ENCODE assay signal across 18 cellular contexts in the genomic region with DNA sequence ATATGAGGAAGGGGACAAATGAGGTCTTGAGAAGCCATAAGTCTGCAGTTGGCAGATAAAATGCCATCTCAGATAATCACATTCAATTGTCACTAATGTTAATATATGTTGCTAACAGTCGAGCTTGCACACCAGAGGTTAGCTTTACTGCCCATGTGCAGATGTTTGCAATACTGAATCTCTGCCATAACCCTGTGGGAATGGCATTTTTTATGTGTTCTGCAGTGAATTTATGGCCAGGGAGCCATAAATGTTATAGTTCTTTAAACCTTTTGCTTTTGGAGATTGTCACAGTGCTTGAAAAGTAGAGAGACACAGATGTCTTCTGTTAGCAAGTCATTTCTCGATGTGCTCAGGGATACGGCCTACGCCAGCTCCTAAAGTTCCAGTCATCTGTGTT.
A peak's percentile ranks its signal among the peaks of the same experiment; 100 is the strongest.
DNase-seq lines count a peak whose midpoint lies in the region; ATAC-seq and TF ChIP-seq lines count a peak whose summit lies in the region.
"Had no signal": no experiment of that assay in that cellular context is flagged by ENCODE, and none has a peak within 500 bp of the region (broad histone marks: within the 10 kb centered on the region; RNA-seq: fewer than 3 reads in every experiment).

No MANE protein-coding gene starts in this region.

- H3K4me2 ChIP-seq in mammary epithelial cell (ENCODE audit: insufficient read depth, low read depth, low read length) = no peak overlapping the region
- H3K4me2 ChIP-seq: A549; BLaER1 treated with 17β-estradiol and CSF1 and Interleukin-3, amounts not matched to agents 10 nM and 100 nM had no signal

- no peak overlapping the region for H2AFZ ChIP-seq in mammary epithelial cell (ENCODE audit: low read depth, low read length)

- H3K27me3 Mint-ChIP-seq in nephron (ENCODE audit: low read depth) = no peaks in the 10 kb centered on the region
- H3K27me3 Mint-ChIP-seq: B cell had no signal

- TF ChIP-seq CTCF in VCaP (conservative IDR thresholded peaks at IDR 0.05) (no peak), nephron (IDR thresholded peaks at IDR 0.05; ENCODE audit: unreplicated experiment in 3 of 3) (no peak), mammary epithelial cell (conservative IDR thresholded peaks at IDR 0.05 in 1 of 2, IDR thresholded peaks at IDR 0.05 in 1 of 2; ENCODE audit: extremely low read depth in 1 of 2, insufficient read depth in 1 of 2, low read depth in 1 of 2, low read length in 2 of 2) (no peak)

- dilution Hi-C loops in mammary epithelial cell (cut with HindIII; ENCODE audit: low sequenced_read_pairs) = no loop called here

- 80% methylated on average over 4 of the region's 4 CpGs for WGBS in mammary epithelial cell (ENCODE audit: low coverage, missing lambda C conversion rate)

- intact Hi-C loops in mammary epithelial cell (cut with micrococcal nuclease) = no loop called here

- H3K36me3 Mint-ChIP-seq in nephron (ENCODE audit: low read depth) = no peaks in the 10 kb centered on the region
- H3K36me3 Mint-ChIP-seq: CD8-positive, alpha-beta T cell had no signal

- no peaks in the 10 kb centered on the region for H4K20me1 ChIP-seq in mammary epithelial cell (ENCODE audit: insufficient read depth, low read length)
- H4K20me1 ChIP-seq: BLaER1 treated with 17β-estradiol and CSF1 and Interleukin-3, amounts not matched to agents 10 nM and 100 nM had no signal

- peak overlapping the region; percentile 64 for H3K27ac ChIP-seq in VCaP
- no peak overlapping the region for H3K27ac ChIP-seq in mammary epithelial cell (ENCODE audit: insufficient read depth, low read depth, low read length)
- H3K27ac ChIP-seq: 22Rv1; A549; BLaER1 treated with 17β-estradiol and CSF1 and Interleukin-3, amounts not matched to agents 10 nM and 100 nM; C4-2B had no signal

- no peaks in the 10 kb centered on the region for H3K79me2 ChIP-seq in mammary epithelial cell (ENCODE audit: insufficient read depth, low read length)

- in situ Hi-C loops in mammary epithelial cell (cut with MboI; ENCODE audit: low sequenced_read_pairs in 2 of 2) = no loop called here

- H3K27me3 ChIP-seq in mammary epithelial cell (ENCODE audit: insufficient read depth, low read length) = no peaks in the 10 kb centered on the region
- H3K27me3 ChIP-seq: BLaER1 treated with 17β-estradiol and CSF1 and Interleukin-3, amounts not matched to agents 10 nM and 100 nM had no signal

- CTCF ChIA-PET in mammary epithelial cell (lab: Charles Lee; ENCODE audit: low non-redundant PET) = no interaction called here

- no TSS peak for BruUV-seq in mammary epithelial cell (replicated peaks; lab: Mats Ljungman, UMichigan)

- H3K9ac ChIP-seq in mammary epithelial cell (ENCODE audit: insufficient read depth, low read length) = no peak overlapping the region
- H3K9ac ChIP-seq: BLaER1 treated with 17β-estradiol and CSF1 and Interleukin-3, amounts not matched to agents 10 nM and 100 nM had no signal

- no peak overlapping the region for H3K4me3 Mint-ChIP-seq in nephron
- H3K4me3 Mint-ChIP-seq: B cell; CD4-positive, alpha-beta T cell; CD8-positive, alpha-beta T cell had no signal

- no peaks in the 10 kb centered on the region for H3K36me3 ChIP-seq in mammary epithelial cell (ENCODE audit: insufficient read depth, low read length)
- H3K36me3 ChIP-seq: BLaER1 treated with 17β-estradiol and CSF1 and Interleukin-3, amounts not matched to agents 10 nM and 100 nM had no signal

- H3K27ac Mint-ChIP-seq in nephron = peak overlapping the region in 2 of 3 experiments; percentile 45 to 82
- H3K27ac Mint-ChIP-seq: B cell; CD4-positive, alpha-beta T cell; CD8-positive, alpha-beta T cell had no signal

- no peak for ATAC-seq in HG02798 (IDR thresholded peaks at IDR 0.05; ENCODE audit: poor library complexity, unreplicated experiment)
- ATAC-seq: A549; CD8-positive, alpha-beta T cell had no signal

- H3K4me1 ChIP-seq in mammary epithelial cell (ENCODE audit: insufficient read depth, low read length) = no peaks in the 10 kb centered on the region
- H3K4me1 ChIP-seq: A549 had no signal

- H3K4me1 Mint-ChIP-seq in nephron = peaks cover 83% of the 10 kb centered on the region

- H3K9me3 Mint-ChIP-seq in nephron = no peaks in the 10 kb centered on the region
- H3K9me3 Mint-ChIP-seq: CD4-positive, alpha-beta T cell; CD8-positive, alpha-beta T cell had no signal

- DNase-seq in left kidney (ENCODE audit: low read depth, low spot score) (peak; percentile 38), mammary epithelial cell (no peak), HPDE6-E6E7 (ENCODE audit: extremely low spot score) (no peak)
- DNase-seq: AML-193; Caco-2; Calu3; CD4-positive, alpha-beta T cell; CD8-positive, alpha-beta T cell; DMS79 treated with DMSO at 0.1 percent for 48 hours; GF-D8 had no signal

- H3K9me3 ChIP-seq in mammary epithelial cell (replicated peaks; ENCODE audit: insufficient read depth, low read length) = no peaks in the 10 kb centered on the region
- H3K9me3 ChIP-seq: A549; BLaER1 treated with 17β-estradiol and CSF1 and Interleukin-3, amounts not matched to agents 10 nM and 100 nM; Caco-2 had no signal

- no peak overlapping the region for H3K4me3 ChIP-seq in mammary epithelial cell (replicated peaks in 1 of 3; ENCODE audit: insufficient read depth in 1 of 3, low read depth in 2 of 3, low read length in 3 of 3)
- H3K4me3 ChIP-seq: A549; BLaER1 treated with 17β-estradiol and CSF1 and Interleukin-3, amounts not matched to agents 10 nM and 100 nM had no signal
